In the genomic region with DNA sequence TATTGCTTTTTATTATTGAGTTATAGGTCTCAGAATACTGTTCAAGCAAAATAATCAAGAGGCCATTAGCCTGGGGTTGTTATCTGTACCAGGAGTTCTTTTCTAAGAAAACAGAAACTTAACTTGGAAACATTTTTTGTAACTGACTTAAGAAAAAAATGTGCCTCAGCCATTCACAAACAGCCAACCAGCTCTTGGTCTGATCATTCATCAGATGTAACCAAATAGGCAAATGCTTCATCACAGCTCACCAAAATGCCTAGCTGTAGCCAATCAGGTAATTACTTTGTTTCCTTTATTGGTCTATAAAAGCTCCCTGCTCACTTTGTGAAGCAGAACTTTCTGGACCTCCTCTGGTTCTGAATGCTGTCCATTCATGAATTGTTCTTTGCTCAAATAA, we compare ENCODE assay signal across 19 cellular contexts.
DNase-seq lines count a peak whose midpoint lies in the region; ATAC-seq and TF ChIP-seq lines count a peak whose summit lies in the region.
"Had no signal": no experiment of that assay in that cellular context is flagged by ENCODE, and none has a peak within 500 bp of the region (broad histone marks: within the 10 kb centered on the region; RNA-seq: fewer than 3 reads in every experiment).

No MANE protein-coding gene starts in this region.

- H3K36me3 ChIP-seq in HCT116 (ENCODE audit: control insufficient read depth in 1 of 2, insufficient read depth in 2 of 2, low read length in 2 of 2) (no peaks in the 10 kb centered on the region), tibial artery (no peaks in the 10 kb centered on the region), aorta (ENCODE audit: control insufficient read depth in 1 of 2, insufficient read depth in 2 of 2, low read length in 1 of 2) (no peaks in the 10 kb centered on the region)
- H3K36me3 ChIP-seq: BLaER1 treated with 17β-estradiol and CSF1 and Interleukin-3, amounts not matched to agents 10 nM and 100 nM; Peyer's patch had no signal

- ATAC-seq in HCT116 = no peak
- peak; percentile 53; the same call in 2 of the 3 replicates for ATAC-seq in SK-N-SH treated with all-trans-retinoic acid at 6 μM for 48 hours
- ATAC-seq in aorta (ENCODE audit: low FRiP score) = no peak
- ATAC-seq: K562 had no signal

- H3K9me3 ChIP-seq in HCT116 (ENCODE audit: control insufficient read depth in 1 of 2, insufficient read depth in 1 of 2, low read depth in 1 of 2, low read length in 2 of 2) (no peaks in the 10 kb centered on the region), tibial artery (no peaks in the 10 kb centered on the region), aorta (ENCODE audit: control insufficient read depth, low read length) (no peaks in the 10 kb centered on the region)
- H3K9me3 ChIP-seq: Caco-2 had no signal

- TF ChIP-seq RAD21 in HCT116 (IDR thresholded peaks at IDR 0.05; ENCODE audit: low read depth) = no peak

- no peaks in the 10 kb centered on the region for H3K79me2 ChIP-seq in HCT116 (ENCODE audit: insufficient read depth, low read length)

- H3K27me3 ChIP-seq in HCT116 (ENCODE audit: insufficient read depth, low read length) = no peaks in the 10 kb centered on the region
- no peaks in the 10 kb centered on the region for H3K27me3 ChIP-seq in tibial artery
- H3K27me3 ChIP-seq in aorta (ENCODE audit: control insufficient read depth in 1 of 2, insufficient read depth in 2 of 2, low read length in 1 of 2) = no peaks in the 10 kb centered on the region
- H3K27me3 ChIP-seq: BLaER1 treated with 17β-estradiol and CSF1 and Interleukin-3, amounts not matched to agents 10 nM and 100 nM; Peyer's patch had no signal

- H4K20me1 ChIP-seq in HCT116 (ENCODE audit: insufficient read depth) = no peaks in the 10 kb centered on the region
- H4K20me1 ChIP-seq: BLaER1 treated with 17β-estradiol and CSF1 and Interleukin-3, amounts not matched to agents 10 nM and 100 nM had no signal

- H3K27ac Mint-ChIP-seq in osteocyte (ENCODE audit: unreplicated experiment) = peak overlapping the region; percentile 91
- H3K27ac Mint-ChIP-seq: CD4-positive, alpha-beta memory T cell had no signal

- peaks cover 3% of the 10 kb centered on the region for H3K9me3 Mint-ChIP-seq in osteocyte (ENCODE audit: unreplicated experiment)

- no peak overlapping the region for H3K4me2 ChIP-seq in HCT116 (ENCODE audit: low read length)

- BruUV-seq in HCT116 (replicated peaks; lab: Mats Ljungman, UMichigan) = no TSS peak

- TF ChIP-seq CTCF in HCT116 (IDR thresholded peaks at IDR 0.05 in 2 of 3, conservative IDR thresholded peaks at IDR 0.05 in 1 of 3; ENCODE audit: borderline replicate concordance in 1 of 3, insufficient read depth in 1 of 3, low read depth in 2 of 3, low read length in 2 of 3) (no peak), choroid plexus epithelial cell (conservative IDR thresholded peaks at IDR 0.05; ENCODE audit: low read depth, low read length) (no peak), osteocyte (IDR thresholded peaks at IDR 0.05) (no peak), tibial artery (IDR thresholded peaks at IDR 0.05) (no peak)

- H3K4me3 ChIP-seq in HCT116 (replicated peaks in 1 of 2; ENCODE audit: low read depth in 1 of 2, low read length in 2 of 2) (no peak overlapping the region), choroid plexus epithelial cell (ENCODE audit: low read depth, low read length) (no peak overlapping the region), tibial artery (no peak overlapping the region), aorta (ENCODE audit: low read length in 2 of 2) (no peak overlapping the region)
- H3K4me3 ChIP-seq: BLaER1 treated with 17β-estradiol and CSF1 and Interleukin-3, amounts not matched to agents 10 nM and 100 nM; K562; Peyer's patch had no signal

- RAD21 ChIA-PET in HCT116 (lab: Charles Lee; ENCODE audit: low non-redundant PET in 1 of 2, low total read pairs in 2 of 2, uncharacterized antibody in 2 of 2, unreplicated experiment in 2 of 2) = no interaction called here

- CTCF ChIA-PET in HCT116 (lab: Charles Lee) = no interaction called here

- H3K4me1 ChIP-seq in HCT116 (ENCODE audit: control insufficient read depth in 1 of 2, insufficient read depth in 2 of 2, low read length in 2 of 2) (0 out of 4 replicates have a peak, but pooled peaks cover 0 to 2% of the 10 kb centered on the region in 2 experiments), tibial artery (peaks cover 0 to 19% (median 3%) of the 10 kb centered on the region in 4 donors), aorta (ENCODE audit: control insufficient read depth in 1 of 2, insufficient read depth in 2 of 2, low read length in 2 of 2) (peaks cover 2 to 3% of the 10 kb centered on the region in 2 donors)
- H3K4me1 ChIP-seq: Caco-2, Peyer's patch had no signal

- no peaks in the 10 kb centered on the region for H3K36me3 Mint-ChIP-seq in osteocyte (ENCODE audit: unreplicated experiment)
- H3K36me3 Mint-ChIP-seq: CD4-positive, alpha-beta memory T cell had no signal

- no peak overlapping the region for H3K4me3 Mint-ChIP-seq in osteocyte (ENCODE audit: unreplicated experiment)
- H3K4me3 Mint-ChIP-seq: CD4-positive, alpha-beta memory T cell had no signal

- H3K9me2 ChIP-seq in HCT116 (ENCODE audit: insufficient read depth) = no peaks in the 10 kb centered on the region

- DNase-seq in HCT116 (ENCODE audit: low read depth, low spot score) (no peak), choroid plexus epithelial cell (ENCODE audit: low read depth) (peak; percentile 70), osteocyte (ENCODE audit: extremely low spot score, unreplicated experiment) (no peak), tibial artery (no peak), NCI-H1048 (lab: John Stamatoyannopoulos, UW) (no peak), NCI-H446 treated with DMSO at 0.1 percent for 48 hours (lab: John Stamatoyannopoulos, UW) (no peak), aorta (no peak)
- DNase-seq: 8988T; Caco-2; CD4-positive, alpha-beta memory T cell; DND-41; NCI-H1092 treated with DMSO at 0.1 percent for 48 hours; NCI-H1436 treated with DMSO at 0.1 percent for 48 hours; NCI-H2029; NCI-H526; Peyer's patch had no signal

- no peak overlapping the region for H3K9ac ChIP-seq in HCT116 (ENCODE audit: low read length)
- H3K9ac ChIP-seq: BLaER1 treated with 17β-estradiol and CSF1 and Interleukin-3, amounts not matched to agents 10 nM and 100 nM had no signal

- no peaks in the 10 kb centered on the region for H3K27me3 Mint-ChIP-seq in osteocyte (ENCODE audit: unreplicated experiment)
- H3K27me3 Mint-ChIP-seq: CD4-positive, alpha-beta memory T cell had no signal

- H3K4me1 Mint-ChIP-seq in osteocyte (ENCODE audit: unreplicated experiment) = peaks cover 49% of the 10 kb centered on the region
- H3K4me1 Mint-ChIP-seq: CD4-positive, alpha-beta memory T cell had no signal

- H2AFZ ChIP-seq in HCT116 (ENCODE audit: low read depth, low read length, poor library complexity, severe bottlenecking) = peak overlapping the region; percentile 71

- intact Hi-C loops in HCT116 (cut with micrococcal nuclease) = no loop called here
- intact Hi-C loops in tibial artery (cut with DNase I; ENCODE audit: low total_unique reads) = no loop called here
- intact Hi-C loops in aorta (cut with DNase I) = no loop called here

- H3K27ac ChIP-seq in HCT116 (ENCODE audit: low read depth, low read length) (no peak overlapping the region), tibial artery (no peak overlapping the region), aorta (ENCODE audit: low read depth in 1 of 2, low read length in 2 of 2) (no peak overlapping the region)
- H3K27ac ChIP-seq: BLaER1 treated with 17β-estradiol and CSF1 and Interleukin-3, amounts not matched to agents 10 nM and 100 nM; Peyer's patch had no signal

- POLR2A ChIA-PET in HCT116 (lab: Charles Lee) = no interaction called here

- TF ChIP-seq POLR2A in HCT116 (IDR thresholded peaks at IDR 0.05; ENCODE audit: borderline replicate concordance, extremely low read depth, insufficient read depth, insufficient read length) = no peak

TF ChIP-seq in HCT116, 20 proteins besides CTCF, POLR2A, EP300 and RAD21 (continues in another document):
- TF ChIP-seq SP1 (IDR thresholded peaks at IDR 0.05; ENCODE audit: low read depth) = no peak
- TF ChIP-seq, protein P1, sequence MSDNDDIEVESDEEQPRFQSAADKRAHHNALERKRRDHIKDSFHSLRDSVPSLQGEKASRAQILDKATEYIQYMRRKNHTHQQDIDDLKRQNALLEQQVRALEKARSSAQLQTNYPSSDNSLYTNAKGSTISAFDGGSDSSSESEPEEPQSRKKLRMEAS (IDR thresholded peaks at IDR 0.05) = no peak
- TF ChIP-seq SIN3A (IDR thresholded peaks at IDR 0.05; ENCODE audit: low read depth) = no peak
- no peak for TF ChIP-seq CEBPB (IDR thresholded peaks at IDR 0.05; ENCODE audit: low read depth)
- TF ChIP-seq, protein P2, sequence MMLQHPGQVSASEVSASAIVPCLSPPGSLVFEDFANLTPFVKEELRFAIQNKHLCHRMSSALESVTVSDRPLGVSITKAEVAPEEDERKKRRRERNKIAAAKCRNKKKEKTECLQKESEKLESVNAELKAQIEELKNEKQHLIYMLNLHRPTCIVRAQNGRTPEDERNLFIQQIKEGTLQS (IDR thresholded peaks at IDR 0.05) = no peak
- TF ChIP-seq ZNF274 (IDR thresholded peaks at IDR 0.05; ENCODE audit: low read depth, low read length) = no peak
- TF ChIP-seq ELF1 (IDR thresholded peaks at IDR 0.05; ENCODE audit: borderline replicate concordance, low read depth) = no peak
- TF ChIP-seq FOSL1 (IDR thresholded peaks at IDR 0.05; ENCODE audit: low read depth) = no peak

TF ChIP-seq in SK-N-SH treated with all-trans-retinoic acid at 6 μM for 48 hours, 23 proteins besides CTCF, POLR2A, EP300 and RAD21 (continues in another document):
- TF ChIP-seq, protein P3, sequence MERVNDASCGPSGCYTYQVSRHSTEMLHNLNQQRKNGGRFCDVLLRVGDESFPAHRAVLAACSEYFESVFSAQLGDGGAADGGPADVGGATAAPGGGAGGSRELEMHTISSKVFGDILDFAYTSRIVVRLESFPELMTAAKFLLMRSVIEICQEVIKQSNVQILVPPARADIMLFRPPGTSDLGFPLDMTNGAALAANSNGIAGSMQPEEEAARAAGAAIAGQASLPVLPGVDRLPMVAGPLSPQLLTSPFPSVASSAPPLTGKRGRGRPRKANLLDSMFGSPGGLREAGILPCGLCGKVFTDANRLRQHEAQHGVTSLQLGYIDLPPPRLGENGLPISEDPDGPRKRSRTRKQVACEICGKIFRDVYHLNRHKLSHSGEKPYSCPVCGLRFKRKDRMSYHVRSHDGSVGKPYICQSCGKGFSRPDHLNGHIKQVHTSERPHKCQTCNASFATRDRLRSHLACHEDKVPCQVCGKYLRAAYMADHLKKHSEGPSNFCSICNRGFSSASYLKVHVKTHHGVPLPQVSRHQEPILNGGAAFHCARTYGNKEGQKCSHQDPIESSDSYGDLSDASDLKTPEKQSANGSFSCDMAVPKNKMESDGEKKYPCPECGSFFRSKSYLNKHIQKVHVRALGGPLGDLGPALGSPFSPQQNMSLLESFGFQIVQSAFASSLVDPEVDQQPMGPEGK (CRISPR knock-in tag; IDR thresholded peaks at IDR 0.05; ENCODE audit: borderline replicate concordance) = no peak
- no peak for TF ChIP-seq TCF4 (CRISPR knock-in tag; IDR thresholded peaks at IDR 0.05; ENCODE audit: borderline replicate concordance)
- no peak for TF ChIP-seq GLIS3 (CRISPR knock-in tag; IDR thresholded peaks at IDR 0.05)
